Comparison of ENCODE assay signal across 12 cellular contexts in the genomic region with DNA sequence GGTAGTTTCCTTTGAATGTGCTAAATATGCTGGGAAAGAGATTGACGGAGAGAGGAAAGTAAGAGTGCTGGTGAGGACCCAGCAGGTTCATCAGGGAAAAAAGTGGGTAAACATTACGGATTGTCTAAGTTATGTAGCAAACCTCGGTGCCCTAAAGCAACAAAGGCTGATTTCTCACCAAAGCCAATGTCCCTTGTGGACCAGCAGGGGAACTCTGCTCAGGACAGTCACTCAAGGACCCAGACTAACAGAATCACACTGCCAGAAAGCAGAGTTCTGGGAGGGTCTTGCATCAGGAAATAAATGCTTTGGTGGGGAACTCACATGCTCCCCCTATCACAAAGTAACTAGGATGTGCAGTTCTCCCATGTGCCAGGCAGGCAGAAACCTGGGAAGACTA. TPM values are rescaled to one million over a fixed set of nuclear protein-coding genes. Genes with fewer than 3 reads are reported as not detected.
DNase-seq lines count a peak whose midpoint lies in the region; TF ChIP-seq lines count a peak whose summit lies in the region.
"Had no signal": no experiment of that assay in that cellular context is flagged by ENCODE, and none has a peak within 500 bp of the region (broad histone marks: within the 10 kb centered on the region; RNA-seq: fewer than 3 reads in every experiment).

No MANE protein-coding gene starts in this region.

- 77 to 90% (median 78%) methylated on average over 3 of the region's 3 CpGs for WGBS in spleen, 5 donors

- H3K27me3 ChIP-seq in spleen (replicated peaks in 1 of 7): no peaks in the 10 kb centered on the region
- H3K27me3 ChIP-seq: foreskin keratinocyte had no signal

- H3K9me3 Mint-ChIP-seq in activated naive CD4-positive, alpha-beta T cell treated with anti-CD3 and anti-CD28 coated beads, Interleukin-2, amount 10 ng/mL, durations not matched to agents 7 days and 5 days: no peaks in the 10 kb centered on the region
- peaks cover 0 to 3% (median 0%) of the 10 kb centered on the region in 5 experiments for H3K9me3 Mint-ChIP-seq in brain

- H3K4me1 ChIP-seq in spleen: peaks cover 35 to 94% (median 79%) of the 10 kb centered on the region in 6 donors

- TF ChIP-seq CTCF in brain (conservative IDR thresholded peaks at IDR 0.05) (no peak), spleen (IDR thresholded peaks at IDR 0.05 in 8 of 11, conservative IDR thresholded peaks at IDR 0.05 in 3 of 11) (no peak)

- DNase-seq in activated naive CD4-positive, alpha-beta T cell treated with anti-CD3 and anti-CD28 coated beads, Interleukin-2, amount 10 ng/mL, durations not matched to agents 7 days and 5 days: no peak
- DNase-seq in activated naive CD4-positive, alpha-beta T cell treated with Interleukin-2 at 50 U/mL for 16 hours: no peak
- DNase-seq in MV-4-11 (lab: John Stamatoyannopoulos, UW) (peak; percentile 18), spleen (peak; percentile 50), germinal center (ENCODE audit: low spot score) (no peak), kidney glomerular epithelial cell (lab: John Stamatoyannopoulos, UW) (no peak), posterior vena cava (ENCODE audit: low spot score) (no peak)
- DNase-seq: effector CD8-positive, alpha-beta T cell; foreskin keratinocyte; NCI-H1930; NK-92 treated with Interleukin-12 subunit alpha and Interleukin-12 subunit beta, amount 100 ng/mL, for 24 hours had no signal

- intact Hi-C loops in spleen (cut with DNase I; ENCODE audit: low total_unique reads): no loop called here
- intact Hi-C loops in posterior vena cava (cut with DNase I): no loop called here

- TF ChIP-seq POLR2A in spleen (IDR thresholded peaks at IDR 0.05): no peak

- peaks cover 87% of the 10 kb centered on the region for H3K4me1 Mint-ChIP-seq in activated naive CD4-positive, alpha-beta T cell treated with anti-CD3 and anti-CD28 coated beads, Interleukin-2, amount 10 ng/mL, durations not matched to agents 7 days and 5 days
- H3K4me1 Mint-ChIP-seq in brain: peaks cover 77% of the 10 kb centered on the region

- peaks cover 29% of the 10 kb centered on the region for H3K36me3 Mint-ChIP-seq in activated naive CD4-positive, alpha-beta T cell treated with anti-CD3 and anti-CD28 coated beads, Interleukin-2, amount 10 ng/mL, durations not matched to agents 7 days and 5 days
- H3K36me3 Mint-ChIP-seq in brain: no peaks in the 10 kb centered on the region

- H3K27me3 Mint-ChIP-seq in activated naive CD4-positive, alpha-beta T cell treated with anti-CD3 and anti-CD28 coated beads, Interleukin-2, amount 10 ng/mL, durations not matched to agents 7 days and 5 days: no peaks in the 10 kb centered on the region
- peaks cover 4% of the 10 kb centered on the region for H3K27me3 Mint-ChIP-seq in brain

- no peak overlapping the region for H3K4me3 ChIP-seq in spleen

- CTCF ChIA-PET in activated naive CD4-positive, alpha-beta T cell treated with anti-CD3 and anti-CD28 coated beads, Interleukin-2, amount 10 ng/mL, durations not matched to agents 7 days and 5 days (lab: Charles Lee): interaction anchor here (0.9 to 3.3 kb wide), 2 partner anchors 11 to 77 kb away, joined by 5 to 12 read pairs; no protein-coding TSS in a partner anchor

- peak overlapping the region; percentile 67 for H3K27ac Mint-ChIP-seq in activated naive CD4-positive, alpha-beta T cell treated with anti-CD3 and anti-CD28 coated beads, Interleukin-2, amount 10 ng/mL, durations not matched to agents 7 days and 5 days
- H3K27ac Mint-ChIP-seq in brain: peak overlapping the region in 3 of 5 experiments; percentile 5 to 42 (median 17)

- H3K4me3 Mint-ChIP-seq in activated naive CD4-positive, alpha-beta T cell treated with anti-CD3 and anti-CD28 coated beads, Interleukin-2, amount 10 ng/mL, durations not matched to agents 7 days and 5 days: peak overlapping the region; percentile 72
- H3K4me3 Mint-ChIP-seq in brain: peak overlapping the region in 1 of 5 experiments; percentile 34

- peaks cover 0 to 22% (median 0%) of the 10 kb centered on the region in 6 donors for H3K36me3 ChIP-seq in spleen

- H3K9me3 ChIP-seq in spleen: no peaks in the 10 kb centered on the region

- H3K27ac ChIP-seq in spleen: peak overlapping the region in 4 of 8 donors; percentile 60 to 79 (median 68)

RNA-seq across cellular contexts. Expression of gene IKBKE, which starts 1.7 kb away (rescaled TPM):
- polyA plus RNA-seq in brain (ENCODE audit: insufficient read depth, low read depth, low replicate concordance) (0.59 TPM), spleen (10 to 100 TPM; 11.3 to 23.2 (median 17.0) TPM)
- total RNA-seq in spleen (10 to 100 TPM; 20.1 to 37.3 (median 35.1) TPM), posterior vena cava (1 to 10 TPM; 4.8 to 6.5 TPM)

RNA-seq across cellular contexts. Expression of gene RASSF5, which starts 38.8 kb away (rescaled TPM):
- polyA plus RNA-seq in brain (ENCODE audit: insufficient read depth, low read depth, low replicate concordance): 3.4 TPM
- total RNA-seq in spleen: 100 to 1,000 TPM; 121 to 168 (median 131) TPM
- 10 to 100 TPM; 32.2 to 39.5 (median 35.8) TPM for polyA plus RNA-seq in spleen
- total RNA-seq in posterior vena cava: 10 to 100 TPM; 11.0 to 13.3 TPM

Comparison
In these comparisons a context has a peak if more than half of its experiments do, and no peak if none do; other contexts are left out.
1. DNase-seq: peak in MV-4-11 (single experiment) and spleen (single experiment); none in activated naive CD4-positive, alpha-beta T cell treated with anti-CD3 and anti-CD28 coated beads, Interleukin-2, amount 10 ng/mL, durations not matched to agents 7 days and 5 days (single experiment), activated naive CD4-positive, alpha-beta T cell treated with Interleukin-2 at 50 U/mL for 16 hours (single experiment), germinal center (single experiment), kidney glomerular epithelial cell (single experiment) and posterior vena cava (single experiment).
2. RNA of gene RASSF5, which starts 38.8 kb away (total RNA-seq): 121 to 168 TPM in spleen; 11.0 to 13.3 TPM in posterior vena cava; every median in the first group is over 4 times any median in the second.